ENCODE assay signal across 8 cellular contexts in the genomic region with DNA sequence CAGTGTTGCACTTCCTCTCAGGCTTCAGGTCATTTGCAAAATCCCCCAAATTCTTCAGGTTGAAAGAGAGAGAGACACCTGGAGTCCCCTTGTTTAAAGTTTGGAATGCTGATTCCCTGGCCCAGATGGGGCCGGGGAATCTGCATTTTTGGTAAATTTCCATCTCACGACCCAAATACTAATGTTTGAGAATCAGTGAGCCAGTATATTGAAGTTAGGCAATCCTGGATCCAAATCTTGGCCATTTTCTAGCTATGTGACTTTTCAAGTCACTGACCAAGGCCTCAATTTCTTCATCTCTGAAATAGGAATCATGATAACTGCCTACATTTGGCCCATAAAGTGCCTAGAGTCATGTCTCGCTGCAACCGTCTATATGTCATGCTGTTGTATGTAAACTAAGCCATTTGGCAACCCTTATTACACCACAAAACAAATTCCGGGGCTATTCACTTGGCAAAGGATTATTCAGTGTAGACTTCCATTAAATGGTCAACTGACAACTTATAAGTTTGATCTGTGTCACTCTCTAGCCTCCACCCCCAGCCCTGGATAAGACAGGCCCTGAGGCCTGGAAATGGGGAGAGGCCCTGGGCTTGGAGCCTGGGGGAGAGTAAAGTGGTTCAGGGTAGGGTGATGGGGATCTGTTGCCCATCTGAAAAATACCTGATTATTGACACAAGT. TPM values are rescaled to one million over a fixed set of nuclear protein-coding genes. Genes with fewer than 3 reads are reported as not detected.
DNase-seq lines count a peak whose midpoint lies in the region; ATAC-seq and TF ChIP-seq lines count a peak whose summit lies in the region.

No MANE protein-coding gene starts in this region.

- ATAC-seq in HG02840 (IDR thresholded peaks at IDR 0.05; ENCODE audit: low FRiP score, unreplicated experiment), result no peak

- H3K27ac ChIP-seq in KOPT-K1 (ENCODE audit: low read depth, low read length, poor library complexity, severe bottlenecking) (peak overlapping the region; percentile 87), muscle layer of colon (ENCODE audit: low read depth, low read length) (peak overlapping the region; percentile 100)

- H3K9me3 ChIP-seq in KOPT-K1 (ENCODE audit: insufficient read depth, low read length, poor library complexity, severe bottlenecking), result peaks cover 6% of the 10 kb centered on the region
- no peaks in the 10 kb centered on the region for H3K9me3 ChIP-seq in muscle layer of colon (ENCODE audit: low read length)

- peak overlapping the region; percentile 89 for H3K4me3 ChIP-seq in AG09309 (ENCODE audit: control insufficient read depth, low read depth, low read length)
- H3K4me3 ChIP-seq in muscle layer of colon (ENCODE audit: low read depth in 1 of 2, low read length in 2 of 2), result peak overlapping the region; percentile 59 to 99

- peaks cover 12% of the 10 kb centered on the region for H3K36me3 Mint-ChIP-seq in chondrocyte (ENCODE audit: low read depth)

- no peaks in the 10 kb centered on the region for H3K27me3 ChIP-seq in muscle layer of colon (ENCODE audit: control insufficient read depth in 1 of 2, insufficient read depth in 2 of 2, low read length in 2 of 2)

- H3K4me3 Mint-ChIP-seq in chondrocyte (ENCODE audit: unreplicated experiment), result peak overlapping the region; percentile 90

- no peak for DNase-seq in AG09309 (ENCODE audit: low read depth)
- DNase-seq in chondrocyte (ENCODE audit: low spot score), result no peak
- no peak for DNase-seq in NCI-H446 treated with DMSO at 0.1 percent for 48 hours (lab: John Stamatoyannopoulos, UW)
- no peak for DNase-seq in HT-29 (ENCODE audit: low spot score)
- no peak for DNase-seq in midbrain (lab: John Stamatoyannopoulos, UW)

- no peak for TF ChIP-seq CTCF in AG09309 (IDR thresholded peaks at IDR 0.05; ENCODE audit: control insufficient read depth, insufficient read depth, low read depth, low read length, missing control alignments)
- no peak for TF ChIP-seq CTCF in chondrocyte (IDR thresholded peaks at IDR 0.05)

- H3K36me3 ChIP-seq in KOPT-K1 (ENCODE audit: insufficient read depth, low read length) (no peaks in the 10 kb centered on the region), muscle layer of colon (ENCODE audit: insufficient read depth, low read length) (peaks cover 9% of the 10 kb centered on the region)

- H3K9ac ChIP-seq in muscle layer of colon (ENCODE audit: low read length), result peak overlapping the region; percentile 100

- peaks cover 61% of the 10 kb centered on the region for H3K4me1 Mint-ChIP-seq in chondrocyte (ENCODE audit: low read depth)

- H3K27ac Mint-ChIP-seq in chondrocyte (ENCODE audit: unreplicated experiment), result peak overlapping the region; percentile 99

- peaks cover 12% of the 10 kb centered on the region for H3K9me3 Mint-ChIP-seq in chondrocyte (ENCODE audit: low read depth)

- peaks cover 4% of the 10 kb centered on the region for H3K4me1 ChIP-seq in muscle layer of colon (ENCODE audit: insufficient read depth, low read length)

- no peaks in the 10 kb centered on the region for H3K27me3 Mint-ChIP-seq in chondrocyte (ENCODE audit: low read depth)

RNA-seq across cellular contexts. Expression of gene ZFP36L1, which starts 3.7 kb away (rescaled TPM):
- total RNA-seq in chondrocyte, result 82.5 to 195 TPM (median 180 TPM) in 3 replicates
- 83.8 and 88.6 TPM in 2 replicates for total RNA-seq in HT-29 (2014; rRNA removed; shearing (Covaris generic))
